Comparison of ENCODE assay signal across 2 cellular contexts in the genomic region with DNA sequence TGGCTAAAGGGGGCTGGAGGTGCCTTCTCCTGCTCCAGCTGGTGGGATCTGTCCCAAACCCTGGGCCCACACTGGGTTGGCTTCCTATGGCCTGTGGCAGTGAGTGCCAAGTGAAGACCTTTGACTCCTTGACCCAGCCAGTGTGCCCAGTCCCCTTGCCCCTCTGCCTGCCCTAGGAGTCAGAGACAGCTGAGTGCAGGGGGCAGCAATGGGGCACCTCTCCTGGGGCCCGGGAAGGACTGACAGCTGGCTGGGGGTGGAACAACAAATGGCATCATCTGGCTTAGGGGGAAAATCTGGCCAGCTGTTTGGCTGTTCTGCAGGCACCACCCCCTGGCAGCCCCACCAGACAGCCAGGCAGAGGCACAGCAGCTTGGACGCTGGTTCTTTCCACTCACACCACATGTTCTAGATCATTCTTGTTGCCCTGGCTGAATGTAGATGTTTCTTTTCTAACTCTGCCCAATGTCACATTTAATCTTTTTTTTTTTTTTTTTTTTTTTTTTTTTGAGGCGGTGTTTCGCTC.
TF ChIP-seq lines count a peak whose summit lies in the region.

No MANE protein-coding gene starts in this region.

TF ChIP-seq in SK-N-SH, 30 proteins besides CTCF, POLR2A, EP300 and RAD21:
- TF ChIP-seq EZH2phosphoT487 (IDR thresholded peaks at IDR 0.05; ENCODE audit: borderline replicate concordance, low read depth), result no peak
- TF ChIP-seq, protein P1, sequence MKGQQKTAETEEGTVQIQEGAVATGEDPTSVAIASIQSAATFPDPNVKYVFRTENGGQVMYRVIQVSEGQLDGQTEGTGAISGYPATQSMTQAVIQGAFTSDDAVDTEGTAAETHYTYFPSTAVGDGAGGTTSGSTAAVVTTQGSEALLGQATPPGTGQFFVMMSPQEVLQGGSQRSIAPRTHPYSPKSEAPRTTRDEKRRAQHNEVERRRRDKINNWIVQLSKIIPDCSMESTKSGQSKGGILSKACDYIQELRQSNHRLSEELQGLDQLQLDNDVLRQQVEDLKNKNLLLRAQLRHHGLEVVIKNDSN (IDR thresholded peaks at IDR 0.05; ENCODE audit: borderline replicate concordance, low read depth), result no peak
- TF ChIP-seq RFX5 (IDR thresholded peaks at IDR 0.05; ENCODE audit: low read length), result no peak
- TF ChIP-seq, protein P2, sequence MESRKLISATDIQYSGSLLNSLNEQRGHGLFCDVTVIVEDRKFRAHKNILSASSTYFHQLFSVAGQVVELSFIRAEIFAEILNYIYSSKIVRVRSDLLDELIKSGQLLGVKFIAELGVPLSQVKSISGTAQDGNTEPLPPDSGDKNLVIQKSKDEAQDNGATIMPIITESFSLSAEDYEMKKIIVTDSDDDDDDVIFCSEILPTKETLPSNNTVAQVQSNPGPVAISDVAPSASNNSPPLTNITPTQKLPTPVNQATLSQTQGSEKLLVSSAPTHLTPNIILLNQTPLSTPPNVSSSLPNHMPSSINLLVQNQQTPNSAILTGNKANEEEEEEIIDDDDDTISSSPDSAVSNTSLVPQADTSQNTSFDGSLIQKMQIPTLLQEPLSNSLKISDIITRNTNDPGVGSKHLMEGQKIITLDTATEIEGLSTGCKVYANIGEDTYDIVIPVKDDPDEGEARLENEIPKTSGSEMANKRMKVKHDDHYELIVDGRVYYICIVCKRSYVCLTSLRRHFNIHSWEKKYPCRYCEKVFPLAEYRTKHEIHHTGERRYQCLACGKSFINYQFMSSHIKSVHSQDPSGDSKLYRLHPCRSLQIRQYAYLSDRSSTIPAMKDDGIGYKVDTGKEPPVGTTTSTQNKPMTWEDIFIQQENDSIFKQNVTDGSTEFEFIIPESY (IDR thresholded peaks at IDR 0.05; ENCODE audit: borderline replicate concordance, low read depth), result no peak
- no peak for TF ChIP-seq MEF2A (IDR thresholded peaks at IDR 0.05; ENCODE audit: borderline replicate concordance, low read depth)
- TF ChIP-seq NRF1 (IDR thresholded peaks at IDR 0.05; ENCODE audit: low read depth, low read length), result no peak
- TF ChIP-seq ELF1 (IDR thresholded peaks at IDR 0.05), result no peak
- TF ChIP-seq TEAD4 (IDR thresholded peaks at IDR 0.05; ENCODE audit: borderline replicate concordance, insufficient read depth), result no peak
- TF ChIP-seq FOXJ3 (CRISPR knock-in tag; IDR thresholded peaks at IDR 0.05), result no peak
- no peak for TF ChIP-seq CHD2 (IDR thresholded peaks at IDR 0.05; ENCODE audit: low read length, partially characterized antibody)
- TF ChIP-seq JUND (IDR thresholded peaks at IDR 0.05), result no peak
- no peak for TF ChIP-seq RXRA (IDR thresholded peaks at IDR 0.05; ENCODE audit: borderline replicate concordance, low read depth)
- TF ChIP-seq FOSL2 (IDR thresholded peaks at IDR 0.05; ENCODE audit: borderline replicate concordance, low read depth), result no peak
- no peak for TF ChIP-seq POLR2AphosphoS5 (IDR thresholded peaks at IDR 0.05; ENCODE audit: low read depth, low read length)
- TF ChIP-seq NFIC (IDR thresholded peaks at IDR 0.05; ENCODE audit: borderline replicate concordance), result no peak

TF ChIP-seq in SK-N-SH treated with all-trans-retinoic acid at 6 μM for 48 hours, 23 proteins besides CTCF, POLR2A, EP300 and RAD21:
- TF ChIP-seq ZFP3 (CRISPR knock-in tag; IDR thresholded peaks at IDR 0.05) (no peak), ZNF565 (CRISPR knock-in tag; conservative IDR thresholded peaks at IDR 0.05; ENCODE audit: low read depth) (no peak), PPARA (CRISPR knock-in tag; IDR thresholded peaks at IDR 0.05; ENCODE audit: borderline replicate concordance) (no peak), TCF4 (CRISPR knock-in tag; IDR thresholded peaks at IDR 0.05; ENCODE audit: borderline replicate concordance) (no peak), RARB (CRISPR knock-in tag; IDR thresholded peaks at IDR 0.05) (no peak), ESRRG (CRISPR knock-in tag; IDR thresholded peaks at IDR 0.05) (no peak), TOX (CRISPR knock-in tag; IDR thresholded peaks at IDR 0.05; ENCODE audit: borderline replicate concordance) (no peak), SNAI2 (CRISPR knock-in tag; IDR thresholded peaks at IDR 0.05) (no peak), ISL1 (CRISPR knock-in tag; IDR thresholded peaks at IDR 0.05) (no peak), ZNF70 (CRISPR knock-in tag; IDR thresholded peaks at IDR 0.05) (no peak), OSR1 (CRISPR knock-in tag; IDR thresholded peaks at IDR 0.05) (no peak), CSDC2 (CRISPR knock-in tag; IDR thresholded peaks at IDR 0.05) (no peak), BACH2 (CRISPR knock-in tag; IDR thresholded peaks at IDR 0.05; ENCODE audit: borderline replicate concordance) (no peak), ZNF8 (CRISPR knock-in tag; IDR thresholded peaks at IDR 0.05) (no peak), GLIS3 (CRISPR knock-in tag; IDR thresholded peaks at IDR 0.05) (no peak), ZC3H10 (CRISPR knock-in tag; IDR thresholded peaks at IDR 0.05) (no peak)
- TF ChIP-seq, protein P3, sequence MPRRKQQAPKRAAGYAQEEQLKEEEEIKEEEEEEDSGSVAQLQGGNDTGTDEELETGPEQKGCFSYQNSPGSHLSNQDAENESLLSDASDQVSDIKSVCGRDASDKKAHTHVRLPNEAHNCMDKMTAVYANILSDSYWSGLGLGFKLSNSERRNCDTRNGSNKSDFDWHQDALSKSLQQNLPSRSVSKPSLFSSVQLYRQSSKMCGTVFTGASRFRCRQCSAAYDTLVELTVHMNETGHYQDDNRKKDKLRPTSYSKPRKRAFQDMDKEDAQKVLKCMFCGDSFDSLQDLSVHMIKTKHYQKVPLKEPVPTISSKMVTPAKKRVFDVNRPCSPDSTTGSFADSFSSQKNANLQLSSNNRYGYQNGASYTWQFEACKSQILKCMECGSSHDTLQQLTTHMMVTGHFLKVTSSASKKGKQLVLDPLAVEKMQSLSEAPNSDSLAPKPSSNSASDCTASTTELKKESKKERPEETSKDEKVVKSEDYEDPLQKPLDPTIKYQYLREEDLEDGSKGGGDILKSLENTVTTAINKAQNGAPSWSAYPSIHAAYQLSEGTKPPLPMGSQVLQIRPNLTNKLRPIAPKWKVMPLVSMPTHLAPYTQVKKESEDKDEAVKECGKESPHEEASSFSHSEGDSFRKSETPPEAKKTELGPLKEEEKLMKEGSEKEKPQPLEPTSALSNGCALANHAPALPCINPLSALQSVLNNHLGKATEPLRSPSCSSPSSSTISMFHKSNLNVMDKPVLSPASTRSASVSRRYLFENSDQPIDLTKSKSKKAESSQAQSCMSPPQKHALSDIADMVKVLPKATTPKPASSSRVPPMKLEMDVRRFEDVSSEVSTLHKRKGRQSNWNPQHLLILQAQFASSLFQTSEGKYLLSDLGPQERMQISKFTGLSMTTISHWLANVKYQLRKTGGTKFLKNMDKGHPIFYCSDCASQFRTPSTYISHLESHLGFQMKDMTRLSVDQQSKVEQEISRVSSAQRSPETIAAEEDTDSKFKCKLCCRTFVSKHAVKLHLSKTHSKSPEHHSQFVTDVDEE (CRISPR knock-in tag; IDR thresholded peaks at IDR 0.05), result no peak
- TF ChIP-seq, protein P4, sequence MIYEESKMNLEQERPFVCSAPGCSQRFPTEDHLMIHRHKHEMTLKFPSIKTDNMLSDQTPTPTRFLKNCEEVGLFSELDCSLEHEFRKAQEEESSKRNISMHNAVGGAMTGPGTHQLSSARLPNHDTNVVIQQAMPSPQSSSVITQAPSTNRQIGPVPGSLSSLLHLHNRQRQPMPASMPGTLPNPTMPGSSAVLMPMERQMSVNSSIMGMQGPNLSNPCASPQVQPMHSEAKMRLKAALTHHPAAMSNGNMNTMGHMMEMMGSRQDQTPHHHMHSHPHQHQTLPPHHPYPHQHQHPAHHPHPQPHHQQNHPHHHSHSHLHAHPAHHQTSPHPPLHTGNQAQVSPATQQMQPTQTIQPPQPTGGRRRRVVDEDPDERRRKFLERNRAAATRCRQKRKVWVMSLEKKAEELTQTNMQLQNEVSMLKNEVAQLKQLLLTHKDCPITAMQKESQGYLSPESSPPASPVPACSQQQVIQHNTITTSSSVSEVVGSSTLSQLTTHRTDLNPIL (CRISPR knock-in tag; IDR thresholded peaks at IDR 0.05; ENCODE audit: low read depth), result no peak
- TF ChIP-seq, protein P5, sequence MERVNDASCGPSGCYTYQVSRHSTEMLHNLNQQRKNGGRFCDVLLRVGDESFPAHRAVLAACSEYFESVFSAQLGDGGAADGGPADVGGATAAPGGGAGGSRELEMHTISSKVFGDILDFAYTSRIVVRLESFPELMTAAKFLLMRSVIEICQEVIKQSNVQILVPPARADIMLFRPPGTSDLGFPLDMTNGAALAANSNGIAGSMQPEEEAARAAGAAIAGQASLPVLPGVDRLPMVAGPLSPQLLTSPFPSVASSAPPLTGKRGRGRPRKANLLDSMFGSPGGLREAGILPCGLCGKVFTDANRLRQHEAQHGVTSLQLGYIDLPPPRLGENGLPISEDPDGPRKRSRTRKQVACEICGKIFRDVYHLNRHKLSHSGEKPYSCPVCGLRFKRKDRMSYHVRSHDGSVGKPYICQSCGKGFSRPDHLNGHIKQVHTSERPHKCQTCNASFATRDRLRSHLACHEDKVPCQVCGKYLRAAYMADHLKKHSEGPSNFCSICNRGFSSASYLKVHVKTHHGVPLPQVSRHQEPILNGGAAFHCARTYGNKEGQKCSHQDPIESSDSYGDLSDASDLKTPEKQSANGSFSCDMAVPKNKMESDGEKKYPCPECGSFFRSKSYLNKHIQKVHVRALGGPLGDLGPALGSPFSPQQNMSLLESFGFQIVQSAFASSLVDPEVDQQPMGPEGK (CRISPR knock-in tag; IDR thresholded peaks at IDR 0.05; ENCODE audit: borderline replicate concordance), result no peak
- TF ChIP-seq, protein P6, sequence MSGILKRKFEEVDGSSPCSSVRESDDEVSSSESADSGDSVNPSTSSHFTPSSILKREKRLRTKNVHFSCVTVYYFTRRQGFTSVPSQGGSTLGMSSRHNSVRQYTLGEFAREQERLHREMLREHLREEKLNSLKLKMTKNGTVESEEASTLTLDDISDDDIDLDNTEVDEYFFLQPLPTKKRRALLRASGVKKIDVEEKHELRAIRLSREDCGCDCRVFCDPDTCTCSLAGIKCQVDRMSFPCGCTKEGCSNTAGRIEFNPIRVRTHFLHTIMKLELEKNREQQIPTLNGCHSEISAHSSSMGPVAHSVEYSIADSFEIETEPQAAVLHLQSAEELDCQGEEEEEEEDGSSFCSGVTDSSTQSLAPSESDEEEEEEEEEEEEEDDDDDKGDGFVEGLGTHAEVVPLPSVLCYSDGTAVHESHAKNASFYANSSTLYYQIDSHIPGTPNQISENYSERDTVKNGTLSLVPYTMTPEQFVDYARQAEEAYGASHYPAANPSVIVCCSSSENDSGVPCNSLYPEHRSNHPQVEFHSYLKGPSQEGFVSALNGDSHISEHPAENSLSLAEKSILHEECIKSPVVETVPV (CRISPR knock-in tag; IDR thresholded peaks at IDR 0.05), result no peak
